ENCODE assay signal across 33 cellular contexts in genomic region chr14:97053941-97054340, GRCh38.
"Had no signal": no experiment of that assay in that cellular context is flagged by ENCODE, and none has a peak within 500 bp of the region (broad histone marks: within the 10 kb centered on the region; RNA-seq: fewer than 3 reads in every experiment).

No MANE protein-coding gene starts in this region.

- H3K27me3 Mint-ChIP-seq: activated B cell treated with CpG ODN at 0.5 μM for 24 hours; activated CD4-positive, alpha-beta memory T cell treated with anti-CD3 and anti-CD28 coated beads for 36 hours; activated CD8-positive, alpha-beta T cell treated with anti-CD3 and anti-CD28 coated beads for 36 hours; activated naive CD8-positive, alpha-beta T cell treated with anti-CD3 and anti-CD28 coated beads for 36 hours; activated T-cell treated with anti-CD3 and anti-CD28 coated beads, Interleukin-2, amount 50 U/mL, for 24 hours had no signal

- DNase-seq: activated B cell treated with CpG ODN at 0.5 μM for 24 hours; activated CD4-positive, alpha-beta memory T cell treated with anti-CD3 and anti-CD28 coated beads for 36 hours; activated CD4-positive, alpha-beta T cell treated with anti-CD3 and anti-CD28 coated beads for 4 hours; activated CD4-positive, alpha-beta T cell treated with anti-CD3 and anti-CD28 coated beads, Interleukin-2, amount 10 ng/mL, durations not matched to agents 24 days and 14 days; activated CD4-positive, alpha-beta T cell treated with anti-CD3 and anti-CD28 coated beads, Interleukin-2, amount 50 U/mL, for 1 hour; activated CD4-positive, alpha-beta T cell treated with anti-CD3 and anti-CD28 coated beads, Interleukin-2, amount 50 U/mL, for 4 hours; activated CD4-positive, CD25-positive, alpha-beta regulatory T cell treated with anti-CD3 and anti-CD28 coated beads, Interleukin-2, amount 50 U/mL, for 72 hours; activated CD8-positive, alpha-beta memory T cell treated with anti-CD3 and anti-CD28 coated beads, Interleukin-2, amount 10 ng/mL, durations not matched to agents 7 days and 5 days; activated CD8-positive, alpha-beta memory T cell treated with anti-CD3 and anti-CD28 coated beads, Interleukin-2, amount 50 U/mL, for 48 hours; activated CD8-positive, alpha-beta T cell treated with anti-CD3 and anti-CD28 coated beads for 36 hours; activated effector memory CD4-positive, alpha-beta T cell treated with Interleukin-2 at 50 U/mL for 16 hours; activated gamma-delta T cell treated with Interleukin-2 at 50 U/mL for 16 hours; activated naive CD4-positive, alpha-beta T cell; activated naive CD4-positive, alpha-beta T cell treated with anti-CD3 and anti-CD28 coated beads for 36 hours; activated naive CD4-positive, alpha-beta T cell treated with anti-CD3 and anti-CD28 coated beads, Interleukin-2, amount 50 U/mL, for 16 hours; activated naive CD8-positive, alpha-beta T cell treated with anti-CD3 and anti-CD28 coated beads for 36 hours; activated T-cell treated with anti-CD3 and anti-CD28 coated beads, Interleukin-2, amount 50 U/mL, for 24 hours; activated T-cell treated with anti-CD3 and anti-CD28 coated beads, Interleukin-2, amount 50 U/mL, for 48 hours; adrenal gland; amniotic stem cell; aorta; central memory CD4-positive, alpha-beta T cell; cerebellar nuclear complex; SW 1271; T-helper 1 cell; T-helper 2 cell; T-helper 9 cell had no signal

- H3K36me3 Mint-ChIP-seq: activated CD4-positive, alpha-beta memory T cell treated with anti-CD3 and anti-CD28 coated beads for 36 hours; activated CD8-positive, alpha-beta memory T cell treated with anti-CD3 and anti-CD28 coated beads, Interleukin-2, amount 10 ng/mL, durations not matched to agents 7 days and 5 days; activated naive CD4-positive, alpha-beta T cell treated with anti-CD3 and anti-CD28 coated beads, Interleukin-2, amount 50 U/mL, for 72 hours; activated naive CD8-positive, alpha-beta T cell treated with anti-CD3 and anti-CD28 coated beads for 36 hours; brain had no signal

- H3K4me3 Mint-ChIP-seq: activated B cell treated with CpG ODN at 0.5 μM for 24 hours; activated CD4-positive, alpha-beta memory T cell treated with anti-CD3 and anti-CD28 coated beads for 36 hours; activated CD4-positive, alpha-beta T cell treated with anti-CD3 and anti-CD28 coated beads, Interleukin-2, amount 10 ng/mL, durations not matched to agents 24 days and 14 days; activated CD8-positive, alpha-beta memory T cell treated with anti-CD3 and anti-CD28 coated beads, Interleukin-2, amount 10 ng/mL, durations not matched to agents 7 days and 5 days; activated CD8-positive, alpha-beta T cell treated with anti-CD3 and anti-CD28 coated beads for 36 hours; activated naive CD4-positive, alpha-beta T cell treated with anti-CD3 and anti-CD28 coated beads for 36 hours; activated naive CD8-positive, alpha-beta T cell treated with anti-CD3 and anti-CD28 coated beads for 36 hours; activated T-cell treated with anti-CD3 and anti-CD28 coated beads, Interleukin-2, amount 50 U/mL, for 24 hours; brain; T-helper 1 cell treated with Interleukin-12 subunit alpha and Interleukin-12 subunit beta and Interleukin-4 antibody, amounts not matched to agents 30 μg/mL and 1 μg/mL, for 36 hours; T-helper 2 cell treated with Interferon-gamma antibody and Interleukin-4, amounts not matched to agents 5 μg/mL and 100 μg/mL, for 36 hours had no signal

- H3K4me1 Mint-ChIP-seq: activated B cell treated with CpG ODN at 0.5 μM for 24 hours; activated CD4-positive, alpha-beta T cell treated with anti-CD3 and anti-CD28 coated beads, Interleukin-2, amount 10 ng/mL, durations not matched to agents 24 days and 14 days; activated CD8-positive, alpha-beta memory T cell treated with anti-CD3 and anti-CD28 coated beads, Interleukin-2, amount 10 ng/mL, durations not matched to agents 7 days and 5 days; activated naive CD8-positive, alpha-beta T cell treated with anti-CD3 and anti-CD28 coated beads for 36 hours had no signal

- H3K9me3 Mint-ChIP-seq: activated B cell treated with CpG ODN at 0.5 μM for 24 hours; activated CD4-positive, alpha-beta memory T cell treated with anti-CD3 and anti-CD28 coated beads for 36 hours; activated CD4-positive, alpha-beta T cell treated with anti-CD3 and anti-CD28 coated beads, Interleukin-2, amount 10 ng/mL, durations not matched to agents 24 days and 14 days; activated CD8-positive, alpha-beta T cell treated with anti-CD3 and anti-CD28 coated beads for 36 hours; activated naive CD4-positive, alpha-beta T cell treated with anti-CD3 and anti-CD28 coated beads for 36 hours; activated naive CD4-positive, alpha-beta T cell treated with anti-CD3 and anti-CD28 coated beads, Interleukin-2, amount 50 U/mL, for 72 hours; activated naive CD8-positive, alpha-beta T cell treated with anti-CD3 and anti-CD28 coated beads for 36 hours; activated T-cell treated with anti-CD3 and anti-CD28 coated beads, Interleukin-2, amount 50 U/mL, for 24 hours; activated T-helper 2 cell treated with anti-CD3 and anti-CD28 coated beads, Interferon-gamma antibody, Interleukin-2, Interleukin-4, amounts not matched to agents 10 μg/mL and 5 μg/mL and 100 μg/mL, durations not matched to agents 14 hours and 24 hours and 36 hours; T-helper 1 cell treated with Interleukin-12 subunit alpha and Interleukin-12 subunit beta and Interleukin-4 antibody, amounts not matched to agents 30 μg/mL and 1 μg/mL, for 36 hours; T-helper 2 cell treated with Interferon-gamma antibody and Interleukin-4, amounts not matched to agents 5 μg/mL and 100 μg/mL, for 36 hours had no signal

- H3K4me3 ChIP-seq: adrenal gland had no signal

- H3K4me1 ChIP-seq: adrenal gland had no signal

- H3K36me3 ChIP-seq: adrenal gland had no signal

- H3K27ac Mint-ChIP-seq: activated B cell treated with CpG ODN at 0.5 μM for 24 hours; activated CD4-positive, alpha-beta memory T cell treated with anti-CD3 and anti-CD28 coated beads for 36 hours; activated CD4-positive, alpha-beta T cell treated with anti-CD3 and anti-CD28 coated beads, Interleukin-2, amount 10 ng/mL, durations not matched to agents 24 days and 14 days; activated CD8-positive, alpha-beta memory T cell treated with anti-CD3 and anti-CD28 coated beads, Interleukin-2, amount 10 ng/mL, durations not matched to agents 7 days and 5 days; activated CD8-positive, alpha-beta T cell treated with anti-CD3 and anti-CD28 coated beads for 36 hours; activated naive CD4-positive, alpha-beta T cell treated with anti-CD3 and anti-CD28 coated beads for 36 hours; activated naive CD8-positive, alpha-beta T cell treated with anti-CD3 and anti-CD28 coated beads for 36 hours; activated T-cell treated with anti-CD3 and anti-CD28 coated beads, Interleukin-2, amount 50 U/mL, for 24 hours; activated T-helper 2 cell treated with anti-CD3 and anti-CD28 coated beads, Interferon-gamma antibody, Interleukin-2, Interleukin-4, amounts not matched to agents 10 μg/mL and 5 μg/mL and 100 μg/mL, durations not matched to agents 14 hours and 24 hours and 36 hours; T-helper 1 cell treated with Interleukin-12 subunit alpha and Interleukin-12 subunit beta and Interleukin-4 antibody, amounts not matched to agents 30 μg/mL and 1 μg/mL, for 36 hours; T-helper 2 cell treated with Interferon-gamma antibody and Interleukin-4, amounts not matched to agents 5 μg/mL and 100 μg/mL, for 36 hours had no signal

- H3K27me3 ChIP-seq: adrenal gland had no signal

- H3K9me3 ChIP-seq: adrenal gland had no signal

- ATAC-seq: activated CD8-positive, alpha-beta memory T cell treated with anti-CD3 and anti-CD28 coated beads, Interleukin-2, amount 10 ng/mL, durations not matched to agents 7 days and 5 days; activated CD8-positive, alpha-beta T cell treated with anti-CD3 and anti-CD28 coated beads for 36 hours; activated naive CD4-positive, alpha-beta T cell treated with anti-CD3 and anti-CD28 coated beads, Interleukin-2, amount 50 U/mL, for 72 hours had no signal

- H3K27ac ChIP-seq: adrenal gland, VCaP had no signal
